ENCODE assay signal across 11 cellular contexts in genomic region chrX:24661292-24661691, GRCh38. TPM values are rescaled to one million over a fixed set of nuclear protein-coding genes. Genes with fewer than 3 reads are reported as not detected.
"Had no signal": no experiment of that assay in that cellular context is flagged by ENCODE, and none has a peak within 500 bp of the region (broad histone marks: within the 10 kb centered on the region; RNA-seq: fewer than 3 reads in every experiment).

No MANE protein-coding gene starts in this region.

- H3K4me3 ChIP-seq: GM23338 had no signal

- H3K27ac ChIP-seq: HL-60 had no signal

- DNase-seq: H9, HCEC 1CT, HFFc6, KBM-7 had no signal

- H2AFZ ChIP-seq: GM23338 had no signal

- H3K27ac Mint-ChIP-seq: GM23338, H9, HFFc6, IgD-negative memory B cell had no signal

- FAIRE-seq: H1, H54, HepG2 had no signal

- H3K4me3 Mint-ChIP-seq: GM23338, H9, HFFc6, IgD-negative memory B cell had no signal

- H3K36me3 Mint-ChIP-seq: IgD-negative memory B cell had no signal

- ATAC-seq: GM23338 had no signal

- H3K4me2 ChIP-seq: GM23338 had no signal

- H3K4me1 Mint-ChIP-seq: IgD-negative memory B cell had no signal

- H3K9me3 Mint-ChIP-seq: GM23338, H9, HFFc6, IgD-negative memory B cell had no signal

RNA-seq across cellular contexts. Expression of gene PCYT1B, which starts 14.1 kb away (rescaled TPM):
- total RNA-seq: HFFc6, HT1080 had no signal
